Comparison of ENCODE assay signal across 16 cellular contexts in the genomic region with DNA sequence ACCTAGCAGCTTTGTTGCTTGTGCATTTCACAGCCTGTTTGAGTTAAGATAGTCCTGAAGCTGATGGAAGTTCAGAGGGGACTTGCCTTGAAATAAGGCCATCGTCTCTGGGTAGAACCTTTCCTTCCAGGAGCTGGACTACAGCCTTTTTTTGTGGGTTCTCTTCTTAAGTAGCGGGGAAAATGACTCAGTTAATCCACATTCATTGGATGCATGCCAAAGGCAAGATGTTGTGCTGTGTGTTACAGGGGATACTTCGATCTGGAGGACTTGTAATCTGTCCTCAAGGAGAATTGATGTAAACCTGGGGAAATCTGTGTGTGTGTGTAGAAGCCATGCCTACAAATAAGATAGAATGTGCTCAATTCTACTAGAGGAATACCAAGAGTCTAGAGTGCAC. TPM values are rescaled to one million over a fixed set of nuclear protein-coding genes. Genes with fewer than 3 reads are reported as not detected.
A peak's percentile ranks its signal among the peaks of the same experiment; 100 is the strongest.
DNase-seq lines count a peak whose midpoint lies in the region; ATAC-seq and TF ChIP-seq lines count a peak whose summit lies in the region.
"Had no signal": no experiment of that assay in that cellular context is flagged by ENCODE, and none has a peak within 500 bp of the region (broad histone marks: within the 10 kb centered on the region; RNA-seq: fewer than 3 reads in every experiment).

No MANE protein-coding gene starts in this region.

- H3K4me1 ChIP-seq in right atrium auricular region (peaks cover 0 to 36% of the 10 kb centered on the region in 2 donors), upper lobe of left lung (peaks cover 0 to 10% (median 5%) of the 10 kb centered on the region in 4 donors)

- TF ChIP-seq POLR2A in upper lobe of left lung (IDR thresholded peaks at IDR 0.05), result no peak

- no peaks in the 10 kb centered on the region for H3K27me3 ChIP-seq in right atrium auricular region
- H3K27me3 ChIP-seq in upper lobe of left lung, result no peaks in the 10 kb centered on the region

- no peaks in the 10 kb centered on the region for H3K9me3 ChIP-seq in right atrium auricular region
- H3K9me3 ChIP-seq in upper lobe of left lung, result no peaks in the 10 kb centered on the region

- H3K4me3 ChIP-seq in right atrium auricular region (no peak overlapping the region), astrocyte of the spinal cord (ENCODE audit: low read depth, low read length) (no peak overlapping the region), upper lobe of left lung (no peak overlapping the region)

- H3K27ac ChIP-seq in right atrium auricular region (peak overlapping the region; percentile 55 to 76), upper lobe of left lung (peak overlapping the region; percentile 28 to 68 (median 50))
- H3K27ac ChIP-seq: epithelial cell of prostate, VCaP had no signal

- no peak for TF ChIP-seq EP300 in upper lobe of left lung (IDR thresholded peaks at IDR 0.05)

- in situ Hi-C loops in astrocyte of the spinal cord (cut with HindIII; ENCODE audit: low sequenced_read_pairs), result no loop called here

- WGBS in upper lobe of left lung, 2 donors, result 63 to 78% methylated on average over 3 of the region's 3 CpGs

- H3K36me3 ChIP-seq in right atrium auricular region (peaks cover 35% of the 10 kb centered on the region), upper lobe of left lung (peaks cover 0 to 48% (median 6%) of the 10 kb centered on the region in 4 donors)

- no peak for ATAC-seq in Right ventricle myocardium inferior
- no peak for ATAC-seq in upper lobe of left lung (ENCODE audit: low FRiP score in 2 of 2)
- no peak for ATAC-seq in HG03159 (IDR thresholded peaks at IDR 0.05; ENCODE audit: unreplicated experiment)

- intact Hi-C loops in Right ventricle myocardium inferior (cut with DNase I), result loop anchor here (5.0 kb wide), 3 partner anchors 46 to 111 kb away; partner anchors contain the start of genes EIF2AK3 and RPIA

- DNase-seq in right atrium auricular region (ENCODE audit: low spot score) (no peak), Right ventricle myocardium inferior (ENCODE audit: missing footprints) (no peak), astrocyte of the spinal cord (ENCODE audit: low read depth, low spot score) (peak; percentile 77), glomerular endothelial cell (ENCODE audit: extremely low read depth, low read depth, low spot score) (peak; percentile 75), upper lobe of left lung (no peak), NCI-H524 (lab: John Stamatoyannopoulos, UW) (no peak)
- no peak for DNase-seq in stimulated activated CD4-positive, alpha-beta T cell treated with anti-CD3 and anti-CD28 coated beads, Interleukin-2, amount 100 ng/mL, for 24 hours
- DNase-seq: activated naive CD4-positive, alpha-beta T cell treated with anti-CD3 and anti-CD28 coated beads for 36 hours; KG1; NCI-H146; NCI-H446; OCI-M1; small intestine had no signal

- TF ChIP-seq CTCF in right atrium auricular region (IDR thresholded peaks at IDR 0.05), result no peak
- TF ChIP-seq CTCF in astrocyte of the spinal cord (IDR thresholded peaks at IDR 0.05; ENCODE audit: low read depth, low read length), result no peak
- TF ChIP-seq CTCF in upper lobe of left lung (IDR thresholded peaks at IDR 0.05), result no peak

RNA-seq across cellular contexts. Expression of gene RPIA, which starts 46.8 kb away (rescaled TPM):
- total RNA-seq in right atrium auricular region (1 to 10 TPM; 4.2 to 5.1 TPM), Right ventricle myocardium inferior (15.8 TPM), glomerular endothelial cell (13.2 and 15.2 TPM in 2 replicates), upper lobe of left lung (10 to 100 TPM; 12.6 to 21.0 (median 15.4) TPM)

Comparison
In these comparisons a context has a peak if more than half of its experiments do, and no peak if none do; other contexts are left out.
1. DNase-seq: peak in astrocyte of the spinal cord (single experiment) and glomerular endothelial cell (single experiment); none in right atrium auricular region (single experiment), Right ventricle myocardium inferior (single experiment), upper lobe of left lung (0 of 2), stimulated activated CD4-positive, alpha-beta T cell treated with anti-CD3 and anti-CD28 coated beads, Interleukin-2, amount 100 ng/mL, for 24 hours (0 of 2) and NCI-H524 (0 of 2).